Comparison of ENCODE assay signal across 16 cellular contexts in the genomic region with DNA sequence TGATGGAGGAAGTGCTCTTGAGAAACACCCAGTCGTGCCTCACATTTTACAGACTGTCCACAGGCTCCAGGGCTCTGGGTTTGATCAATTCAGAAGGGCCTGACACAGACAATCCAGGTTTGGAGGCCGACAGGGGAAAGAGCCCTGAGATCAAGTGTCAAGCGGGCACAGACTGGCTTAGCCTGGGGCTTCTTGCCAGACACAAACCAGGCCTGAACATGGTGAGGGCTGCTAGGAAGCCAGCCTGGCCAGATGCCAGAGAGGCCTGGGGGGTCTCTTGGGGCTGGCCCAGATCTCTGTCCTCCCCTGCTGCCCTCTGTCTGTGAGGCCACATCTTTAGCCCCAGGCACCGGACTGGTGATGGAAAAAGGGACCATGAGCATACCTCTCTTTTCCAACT.
"Had no signal": no experiment of that assay in that cellular context is flagged by ENCODE, and none has a peak within 500 bp of the region (broad histone marks: within the 10 kb centered on the region; RNA-seq: fewer than 3 reads in every experiment).

No MANE protein-coding gene starts in this region.

- H3K36me3 ChIP-seq: gastrocnemius medialis, tibial artery, uterus had no signal

- H3K4me1 ChIP-seq: gastrocnemius medialis, tibial artery, uterus had no signal

- H3K36me3 Mint-ChIP-seq: natural killer cell had no signal

- DNase-seq: activated CD4-positive, alpha-beta T cell treated with anti-CD3 and anti-CD28 coated beads, Interleukin-2, amount 50 U/mL, for 1 hour; activated naive CD4-positive, alpha-beta T cell treated with anti-CD3 and anti-CD28 coated beads for 36 hours; activated naive CD8-positive, alpha-beta T cell treated with anti-CD3 and anti-CD28 coated beads, Interleukin-2, amount 50 U/mL, for 24 hours; activated T-cell treated with anti-CD3 and anti-CD28 coated beads, Interleukin-2, amount 50 U/mL, for 1 hour; aorta; dorsolateral prefrontal cortex; endodermal cell; gastrocnemius medialis; natural killer cell; small intestine; stimulated activated CD4-positive, alpha-beta T cell treated with anti-CD3 and anti-CD28 coated beads, Interleukin-4, amount 100 ng/mL, for 24 hours; stimulated activated naive CD4-positive, alpha-beta T cell; tibial artery; uterus had no signal

- H3K27me3 ChIP-seq: gastrocnemius medialis, uterus had no signal

- H3K4me3 Mint-ChIP-seq: activated naive CD4-positive, alpha-beta T cell treated with anti-CD3 and anti-CD28 coated beads for 36 hours; activated naive CD8-positive, alpha-beta T cell treated with anti-CD3 and anti-CD28 coated beads, Interleukin-2, amount 50 U/mL, for 24 hours; endodermal cell; natural killer cell had no signal

- H3K4me3 ChIP-seq: dorsolateral prefrontal cortex, gastrocnemius medialis, tibial artery, uterus had no signal

- H3K27me3 Mint-ChIP-seq: activated naive CD8-positive, alpha-beta T cell treated with anti-CD3 and anti-CD28 coated beads, Interleukin-2, amount 50 U/mL, for 24 hours had no signal

- H3K9me3 ChIP-seq: gastrocnemius medialis, tibial artery, uterus had no signal

- H3K27ac Mint-ChIP-seq: activated naive CD4-positive, alpha-beta T cell treated with anti-CD3 and anti-CD28 coated beads for 36 hours; activated naive CD8-positive, alpha-beta T cell treated with anti-CD3 and anti-CD28 coated beads, Interleukin-2, amount 50 U/mL, for 24 hours; activated T-helper 2 cell treated with anti-CD3 and anti-CD28 coated beads, Interferon-gamma antibody, Interleukin-2, Interleukin-4, amounts not matched to agents 10 μg/mL and 5 μg/mL and 100 μg/mL, durations not matched to agents 14 hours and 24 hours and 36 hours; endodermal cell; natural killer cell had no signal

- ATAC-seq: activated naive CD8-positive, alpha-beta T cell treated with anti-CD3 and anti-CD28 coated beads, Interleukin-2, amount 50 U/mL, for 24 hours; gastrocnemius medialis; left lobe of liver; natural killer cell had no signal

- H3K9me3 Mint-ChIP-seq: activated naive CD4-positive, alpha-beta T cell treated with anti-CD3 and anti-CD28 coated beads for 36 hours; activated naive CD8-positive, alpha-beta T cell treated with anti-CD3 and anti-CD28 coated beads, Interleukin-2, amount 50 U/mL, for 24 hours; activated T-helper 2 cell treated with anti-CD3 and anti-CD28 coated beads, Interferon-gamma antibody, Interleukin-2, Interleukin-4, amounts not matched to agents 10 μg/mL and 5 μg/mL and 100 μg/mL, durations not matched to agents 14 hours and 24 hours and 36 hours; endodermal cell; natural killer cell had no signal

- H3K4me1 Mint-ChIP-seq: activated naive CD8-positive, alpha-beta T cell treated with anti-CD3 and anti-CD28 coated beads, Interleukin-2, amount 50 U/mL, for 24 hours; endodermal cell; natural killer cell had no signal
